12 cellular contexts compared by ENCODE assay signal in the genomic region with DNA sequence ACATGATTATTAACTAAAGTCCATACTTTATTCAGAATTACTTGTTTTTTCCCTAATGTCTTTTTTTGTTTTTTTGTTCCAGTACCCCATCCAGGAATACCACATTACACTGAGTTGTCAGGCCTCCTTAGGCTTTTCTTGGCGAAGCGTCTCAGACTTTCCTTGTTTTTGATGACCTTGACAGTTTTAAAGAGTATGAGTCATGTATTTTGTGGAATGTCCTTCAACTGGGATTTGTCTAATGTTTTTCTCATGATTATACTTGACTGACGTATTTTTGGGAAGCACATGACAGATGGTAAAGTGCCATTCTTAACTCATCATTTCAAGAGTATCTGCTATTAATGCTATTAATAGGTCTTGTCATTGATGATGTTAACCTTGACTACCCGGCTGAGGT. TPM values are rescaled to one million over a fixed set of nuclear protein-coding genes. Genes with fewer than 3 reads are reported as not detected.
DNase-seq lines count a peak whose midpoint lies in the region; ATAC-seq and TF ChIP-seq lines count a peak whose summit lies in the region.
"Had no signal": no experiment of that assay in that cellular context is flagged by ENCODE, and none has a peak within 500 bp of the region (broad histone marks: within the 10 kb centered on the region; RNA-seq: fewer than 3 reads in every experiment).

No MANE protein-coding gene starts in this region.

- TF ChIP-seq CTCF in HEK293 (tag by site-specific recombination; IDR thresholded peaks at IDR 0.05) = no peak
- no peak for TF ChIP-seq CTCF in astrocyte of the spinal cord (IDR thresholded peaks at IDR 0.05; ENCODE audit: low read depth, low read length)

- H3K36me3 ChIP-seq in HEK293 (ENCODE audit: control insufficient read depth in 2 of 2, insufficient read depth in 1 of 2, low read length in 2 of 2) = no peaks in the 10 kb centered on the region

- H3K4me1 ChIP-seq in HEK293 (ENCODE audit: control insufficient read depth, insufficient read depth, low read length) = peaks cover 8% of the 10 kb centered on the region

- H3K9me3 ChIP-seq in HEK293 (ENCODE audit: control insufficient read depth, insufficient read depth, low read depth, low read length) = no peaks in the 10 kb centered on the region

- in situ Hi-C loops in astrocyte of the spinal cord (cut with HindIII; ENCODE audit: low sequenced_read_pairs) = no loop called here

- CTCF ChIA-PET in HEK293 (lab: Yijun Ruan, JAX) = interaction anchor here (1.0 kb wide), 1 partner anchor 136 kb away, joined by 3 read pairs; no protein-coding TSS in a partner anchor

- ATAC-seq in GM19397 (IDR thresholded peaks at IDR 0.05; ENCODE audit: unreplicated experiment) = no peak

- no peak overlapping the region for H3K27ac ChIP-seq in HEK293 (ENCODE audit: extremely low read depth, low read depth, low read length)

- H3K4me3 ChIP-seq in HEK293 (ENCODE audit: low read depth, low read length) (no peak overlapping the region), astrocyte of the spinal cord (ENCODE audit: low read depth, low read length) (no peak overlapping the region)

- POLR2A ChIA-PET in HEK293 (lab: Yijun Ruan, JAX) = no interaction called here

- DNase-seq in A172 (ENCODE audit: low spot score) = peak; percentile 59
- DNase-seq in astrocyte of the spinal cord (ENCODE audit: low read depth, low spot score) = peak; percentile 65
- peak; percentile 77 for DNase-seq in kidney tubule cell (ENCODE audit: low spot score)
- no peak for DNase-seq in NCI-H128 (lab: John Stamatoyannopoulos, UW; ENCODE audit: unreplicated experiment)
- DNase-seq in HuH-7 (ENCODE audit: low spot score) = no peak
- no peak for DNase-seq in SIG-M5 (lab: John Stamatoyannopoulos, UW)
- DNase-seq: activated B cell treated with CpG ODN at 0.5 μM for 24 hours; activated naive CD4-positive, alpha-beta T cell treated with anti-CD3 and anti-CD28 coated beads for 36 hours; mammary epithelial cell; NCI-H1092 treated with DMSO at 0.1 percent for 48 hours had no signal

TF ChIP-seq in HEK293, 187 proteins besides CTCF, POLR2A, EP300 and RAD21:
- TF ChIP-seq SETDB1 (IDR thresholded peaks at IDR 0.05; ENCODE audit: insufficient read length, low read length) (no peak), ZEB2 (tag by site-specific recombination; IDR thresholded peaks at IDR 0.05) (0 out of 2 replicates have a peak, but pooled peaks have one; percentile 16)
- TF ChIP-seq, protein P1, sequence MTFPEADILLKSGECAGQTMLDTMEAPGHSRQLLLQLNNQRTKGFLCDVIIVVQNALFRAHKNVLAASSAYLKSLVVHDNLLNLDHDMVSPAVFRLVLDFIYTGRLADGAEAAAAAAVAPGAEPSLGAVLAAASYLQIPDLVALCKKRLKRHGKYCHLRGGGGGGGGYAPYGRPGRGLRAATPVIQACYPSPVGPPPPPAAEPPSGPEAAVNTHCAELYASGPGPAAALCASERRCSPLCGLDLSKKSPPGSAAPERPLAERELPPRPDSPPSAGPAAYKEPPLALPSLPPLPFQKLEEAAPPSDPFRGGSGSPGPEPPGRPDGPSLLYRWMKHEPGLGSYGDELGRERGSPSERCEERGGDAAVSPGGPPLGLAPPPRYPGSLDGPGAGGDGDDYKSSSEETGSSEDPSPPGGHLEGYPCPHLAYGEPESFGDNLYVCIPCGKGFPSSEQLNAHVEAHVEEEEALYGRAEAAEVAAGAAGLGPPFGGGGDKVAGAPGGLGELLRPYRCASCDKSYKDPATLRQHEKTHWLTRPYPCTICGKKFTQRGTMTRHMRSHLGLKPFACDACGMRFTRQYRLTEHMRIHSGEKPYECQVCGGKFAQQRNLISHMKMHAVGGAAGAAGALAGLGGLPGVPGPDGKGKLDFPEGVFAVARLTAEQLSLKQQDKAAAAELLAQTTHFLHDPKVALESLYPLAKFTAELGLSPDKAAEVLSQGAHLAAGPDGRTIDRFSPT (tag by site-specific recombination; IDR thresholded peaks at IDR 0.05) = peak; percentile 38; the same call in 1 of the 2 replicates

RNA-seq across cellular contexts. Expression of a gene that starts 23.6 kb away (rescaled TPM):
- total RNA-seq in A172 (2014; rRNA removed; shearing (Covaris generic)) = 5.0 and 5.6 TPM in 2 replicates

Comparison
In these comparisons a context has a peak if more than half of its experiments do, and no peak if none do; other contexts are left out.
1. DNase-seq: peak in A172 (single experiment), astrocyte of the spinal cord (single experiment) and kidney tubule cell (single experiment); none in NCI-H128 (single experiment), HuH-7 (single experiment) and SIG-M5 (single experiment).